Comparison of ENCODE assay signal across 1 cellular context in the genomic region with DNA sequence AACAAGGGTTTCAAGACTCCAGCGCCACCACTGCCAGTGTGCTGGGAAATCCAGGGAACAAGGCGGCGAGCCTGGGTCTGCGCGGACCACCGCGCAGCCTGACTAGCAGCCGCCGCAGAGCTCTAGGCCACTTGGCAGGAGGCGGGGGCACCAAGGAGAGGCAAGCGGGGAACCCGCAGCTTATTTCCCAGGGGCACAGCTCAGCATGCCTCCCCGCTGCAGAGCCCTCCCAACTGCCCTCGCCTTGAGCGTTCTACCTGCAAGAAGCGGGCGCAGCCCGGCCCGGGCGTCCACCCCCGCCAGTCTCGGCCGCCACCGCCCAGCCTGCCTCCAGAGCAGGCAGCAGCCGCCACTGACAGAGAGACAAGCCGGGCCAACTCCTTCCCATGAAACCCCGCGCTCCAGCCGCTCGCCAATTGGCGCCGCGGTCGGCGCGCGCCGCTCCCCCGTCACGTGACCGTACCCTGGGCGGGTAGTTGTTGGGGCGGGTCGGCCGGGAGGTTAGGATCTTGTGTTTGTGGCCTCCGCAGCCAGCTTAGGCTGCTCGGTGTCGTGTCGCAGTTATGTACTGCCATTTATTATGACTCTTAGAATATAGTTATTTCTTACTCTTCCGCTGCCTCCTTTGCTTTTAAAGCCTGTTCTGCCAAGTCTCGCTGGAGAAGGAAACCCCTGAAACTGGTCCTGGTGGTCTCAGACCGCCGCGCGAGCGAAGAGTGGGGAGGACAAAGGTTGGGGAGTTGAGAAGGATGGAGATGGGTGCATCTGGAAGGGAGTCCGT.
TF ChIP-seq lines count a peak whose summit lies in the region.

A gene with protein sequence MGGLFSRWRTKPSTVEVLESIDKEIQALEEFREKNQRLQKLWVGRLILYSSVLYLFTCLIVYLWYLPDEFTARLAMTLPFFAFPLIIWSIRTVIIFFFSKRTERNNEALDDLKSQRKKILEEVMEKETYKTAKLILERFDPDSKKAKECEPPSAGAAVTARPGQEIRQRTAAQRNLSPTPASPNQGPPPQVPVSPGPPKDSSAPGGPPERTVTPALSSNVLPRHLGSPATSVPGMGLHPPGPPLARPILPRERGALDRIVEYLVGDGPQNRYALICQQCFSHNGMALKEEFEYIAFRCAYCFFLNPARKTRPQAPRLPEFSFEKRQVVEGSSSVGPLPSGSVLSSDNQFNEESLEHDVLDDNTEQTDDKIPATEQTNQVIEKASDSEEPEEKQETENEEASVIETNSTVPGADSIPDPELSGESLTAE (minus strand): TSS at position 365 of the 781 bp plus-strand sequence. CDS start 6,683 bp downstream, outside the sequence.

TF ChIP-seq in HepG2, 621 proteins besides CTCF, POLR2A, EP300 and RAD21 (continued from another document and continues in another):
- TF ChIP-seq, protein P1, sequence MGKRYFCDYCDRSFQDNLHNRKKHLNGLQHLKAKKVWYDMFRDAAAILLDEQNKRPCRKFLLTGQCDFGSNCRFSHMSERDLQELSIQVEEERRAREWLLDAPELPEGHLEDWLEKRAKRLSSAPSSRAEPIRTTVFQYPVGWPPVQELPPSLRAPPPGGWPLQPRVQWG (CRISPR knock-in tag; IDR thresholded peaks at IDR 0.05; ENCODE audit: borderline replicate concordance, low read depth): no peak
- TF ChIP-seq PRDM15 (CRISPR knock-in tag; IDR thresholded peaks at IDR 0.05) (peak; percentile 30; the same call in 1 of the 2 replicates), ZNF619 (CRISPR knock-in tag; IDR thresholded peaks at IDR 0.05) (0 out of 2 replicates have a peak, but pooled peaks have one; percentile 66), E2F2 (CRISPR knock-in tag; IDR thresholded peaks at IDR 0.05; ENCODE audit: borderline replicate concordance) (peak; percentile 69; the same call in 1 of the 2 replicates), ZFP82 (CRISPR knock-in tag; IDR thresholded peaks at IDR 0.05; ENCODE audit: borderline replicate concordance) (no peak; the same call in none of the 2 replicates), ZNF670 (CRISPR knock-in tag; IDR thresholded peaks at IDR 0.05; ENCODE audit: borderline replicate concordance) (peak; percentile 87), ZNF253 (CRISPR knock-in tag; IDR thresholded peaks at IDR 0.05; ENCODE audit: borderline replicate concordance) (no peak), KLF12 (CRISPR knock-in tag; IDR thresholded peaks at IDR 0.05; ENCODE audit: borderline replicate concordance) (no peak; the same call in 1 of the 2 replicates), ZNF292 (CRISPR knock-in tag; IDR thresholded peaks at IDR 0.05; ENCODE audit: borderline replicate concordance, low read depth) (peak; percentile 76; the same call in 1 of the 2 replicates), NCOA5 (CRISPR knock-in tag; IDR thresholded peaks at IDR 0.05) (0 out of 2 replicates have a peak, but pooled peaks have one; percentile 26), SMYD3 (CRISPR knock-in tag; IDR thresholded peaks at IDR 0.05) (peak; percentile 66), ZNF431 (CRISPR knock-in tag; IDR thresholded peaks at IDR 0.05; ENCODE audit: borderline replicate concordance, low read depth) (0 out of 2 replicates have a peak, but pooled peaks have one; percentile 24), LCORL (IDR thresholded peaks at IDR 0.05) (no peak), LCORL (CRISPR knock-in tag; IDR thresholded peaks at IDR 0.05) (peak; percentile 83), SP5 (CRISPR knock-in tag; IDR thresholded peaks at IDR 0.05; ENCODE audit: borderline replicate concordance, low read depth) (peak; percentile 45; the same call in 1 of the 2 replicates), NAIF1 (CRISPR knock-in tag; IDR thresholded peaks at IDR 0.05; ENCODE audit: borderline replicate concordance) (0 out of 2 replicates have a peak, but pooled peaks have one; percentile 20), HNF4A (CRISPR knock-in tag; IDR thresholded peaks at IDR 0.05) (0 out of 2 replicates have a peak, but pooled peaks have one; percentile 23), JARID2 (CRISPR knock-in tag; IDR thresholded peaks at IDR 0.05; ENCODE audit: insufficient replicate concordance) (no peak), RXRA (CRISPR knock-in tag; IDR thresholded peaks at IDR 0.05) (peak; percentile 57; the same call in 1 of the 2 replicates), IRX3 (CRISPR knock-in tag; IDR thresholded peaks at IDR 0.05; ENCODE audit: borderline replicate concordance, low read depth) (peak; percentile 82; the same call in 1 of the 2 replicates), ZNF350 (CRISPR knock-in tag; IDR thresholded peaks at IDR 0.05; ENCODE audit: borderline replicate concordance, low read depth) (peak; percentile 74), MBNL3 (CRISPR knock-in tag; conservative IDR thresholded peaks at IDR 0.05) (0 out of 2 replicates have a peak, but pooled peaks have one; percentile 8)
- TF ChIP-seq, protein P2, sequence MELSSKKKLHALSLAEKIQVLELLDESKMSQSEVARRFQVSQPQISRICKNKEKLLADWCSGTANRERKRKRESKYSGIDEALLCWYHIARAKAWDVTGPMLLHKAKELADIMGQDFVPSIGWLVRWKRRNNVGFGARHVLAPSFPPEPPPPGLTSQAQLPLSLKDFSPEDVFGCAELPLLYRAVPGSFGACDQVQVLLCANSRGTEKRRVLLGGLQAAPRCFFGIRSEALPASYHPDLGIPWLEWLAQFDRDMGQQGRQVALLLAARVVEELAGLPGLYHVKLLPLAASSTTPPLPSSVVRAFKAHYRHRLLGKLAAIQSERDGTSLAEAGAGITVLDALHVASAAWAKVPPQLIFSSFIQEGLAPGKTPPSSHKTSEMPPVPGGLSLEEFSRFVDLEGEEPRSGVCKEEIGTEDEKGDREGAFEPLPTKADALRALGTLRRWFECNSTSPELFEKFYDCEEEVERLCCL (CRISPR knock-in tag; IDR thresholded peaks at IDR 0.05; ENCODE audit: borderline replicate concordance): no peak; the same call in 1 of the 2 replicates
- TF ChIP-seq, protein P3, sequence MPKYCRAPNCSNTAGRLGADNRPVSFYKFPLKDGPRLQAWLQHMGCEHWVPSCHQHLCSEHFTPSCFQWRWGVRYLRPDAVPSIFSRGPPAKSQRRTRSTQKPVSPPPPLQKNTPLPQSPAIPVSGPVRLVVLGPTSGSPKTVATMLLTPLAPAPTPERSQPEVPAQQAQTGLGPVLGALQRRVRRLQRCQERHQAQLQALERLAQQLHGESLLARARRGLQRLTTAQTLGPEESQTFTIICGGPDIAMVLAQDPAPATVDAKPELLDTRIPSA (CRISPR knock-in tag; IDR thresholded peaks at IDR 0.05; ENCODE audit: borderline replicate concordance): peak; percentile 100
- TF ChIP-seq, protein P4, sequence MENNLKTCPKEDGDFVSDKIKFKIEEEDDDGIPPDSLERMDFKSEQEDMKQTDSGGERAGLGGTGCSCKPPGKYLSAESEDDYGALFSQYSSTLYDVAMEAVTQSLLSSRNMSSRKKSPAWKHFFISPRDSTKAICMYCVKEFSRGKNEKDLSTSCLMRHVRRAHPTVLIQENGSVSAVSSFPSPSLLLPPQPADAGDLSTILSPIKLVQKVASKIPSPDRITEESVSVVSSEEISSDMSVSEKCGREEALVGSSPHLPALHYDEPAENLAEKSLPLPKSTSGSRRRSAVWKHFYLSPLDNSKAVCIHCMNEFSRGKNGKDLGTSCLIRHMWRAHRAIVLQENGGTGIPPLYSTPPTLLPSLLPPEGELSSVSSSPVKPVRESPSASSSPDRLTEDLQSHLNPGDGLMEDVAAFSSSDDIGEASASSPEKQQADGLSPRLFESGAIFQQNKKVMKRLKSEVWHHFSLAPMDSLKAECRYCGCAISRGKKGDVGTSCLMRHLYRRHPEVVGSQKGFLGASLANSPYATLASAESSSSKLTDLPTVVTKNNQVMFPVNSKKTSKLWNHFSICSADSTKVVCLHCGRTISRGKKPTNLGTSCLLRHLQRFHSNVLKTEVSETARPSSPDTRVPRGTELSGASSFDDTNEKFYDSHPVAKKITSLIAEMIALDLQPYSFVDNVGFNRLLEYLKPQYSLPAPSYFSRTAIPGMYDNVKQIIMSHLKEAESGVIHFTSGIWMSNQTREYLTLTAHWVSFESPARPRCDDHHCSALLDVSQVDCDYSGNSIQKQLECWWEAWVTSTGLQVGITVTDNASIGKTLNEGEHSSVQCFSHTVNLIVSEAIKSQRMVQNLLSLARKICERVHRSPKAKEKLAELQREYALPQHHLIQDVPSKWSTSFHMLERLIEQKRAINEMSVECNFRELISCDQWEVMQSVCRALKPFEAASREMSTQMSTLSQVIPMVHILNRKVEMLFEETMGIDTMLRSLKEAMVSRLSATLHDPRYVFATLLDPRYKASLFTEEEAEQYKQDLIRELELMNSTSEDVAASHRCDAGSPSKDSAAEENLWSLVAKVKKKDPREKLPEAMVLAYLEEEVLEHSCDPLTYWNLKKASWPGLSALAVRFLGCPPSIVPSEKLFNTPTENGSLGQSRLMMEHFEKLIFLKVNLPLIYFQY (CRISPR knock-in tag; IDR thresholded peaks at IDR 0.05; ENCODE audit: borderline replicate concordance): 0 out of 2 replicates have a peak, but pooled peaks have one; percentile 40
- TF ChIP-seq, protein P5, sequence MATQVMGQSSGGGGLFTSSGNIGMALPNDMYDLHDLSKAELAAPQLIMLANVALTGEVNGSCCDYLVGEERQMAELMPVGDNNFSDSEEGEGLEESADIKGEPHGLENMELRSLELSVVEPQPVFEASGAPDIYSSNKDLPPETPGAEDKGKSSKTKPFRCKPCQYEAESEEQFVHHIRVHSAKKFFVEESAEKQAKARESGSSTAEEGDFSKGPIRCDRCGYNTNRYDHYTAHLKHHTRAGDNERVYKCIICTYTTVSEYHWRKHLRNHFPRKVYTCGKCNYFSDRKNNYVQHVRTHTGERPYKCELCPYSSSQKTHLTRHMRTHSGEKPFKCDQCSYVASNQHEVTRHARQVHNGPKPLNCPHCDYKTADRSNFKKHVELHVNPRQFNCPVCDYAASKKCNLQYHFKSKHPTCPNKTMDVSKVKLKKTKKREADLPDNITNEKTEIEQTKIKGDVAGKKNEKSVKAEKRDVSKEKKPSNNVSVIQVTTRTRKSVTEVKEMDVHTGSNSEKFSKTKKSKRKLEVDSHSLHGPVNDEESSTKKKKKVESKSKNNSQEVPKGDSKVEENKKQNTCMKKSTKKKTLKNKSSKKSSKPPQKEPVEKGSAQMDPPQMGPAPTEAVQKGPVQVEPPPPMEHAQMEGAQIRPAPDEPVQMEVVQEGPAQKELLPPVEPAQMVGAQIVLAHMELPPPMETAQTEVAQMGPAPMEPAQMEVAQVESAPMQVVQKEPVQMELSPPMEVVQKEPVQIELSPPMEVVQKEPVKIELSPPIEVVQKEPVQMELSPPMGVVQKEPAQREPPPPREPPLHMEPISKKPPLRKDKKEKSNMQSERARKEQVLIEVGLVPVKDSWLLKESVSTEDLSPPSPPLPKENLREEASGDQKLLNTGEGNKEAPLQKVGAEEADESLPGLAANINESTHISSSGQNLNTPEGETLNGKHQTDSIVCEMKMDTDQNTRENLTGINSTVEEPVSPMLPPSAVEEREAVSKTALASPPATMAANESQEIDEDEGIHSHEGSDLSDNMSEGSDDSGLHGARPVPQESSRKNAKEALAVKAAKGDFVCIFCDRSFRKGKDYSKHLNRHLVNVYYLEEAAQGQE (IDR thresholded peaks at IDR 0.05; ENCODE audit: borderline replicate concordance in 1 of 2, low read depth in 1 of 2, low read length in 2 of 2): peak in 1 of 2 experiments; percentile 70; a peak in 1 of 4 replicates
- TF ChIP-seq, protein P6, sequence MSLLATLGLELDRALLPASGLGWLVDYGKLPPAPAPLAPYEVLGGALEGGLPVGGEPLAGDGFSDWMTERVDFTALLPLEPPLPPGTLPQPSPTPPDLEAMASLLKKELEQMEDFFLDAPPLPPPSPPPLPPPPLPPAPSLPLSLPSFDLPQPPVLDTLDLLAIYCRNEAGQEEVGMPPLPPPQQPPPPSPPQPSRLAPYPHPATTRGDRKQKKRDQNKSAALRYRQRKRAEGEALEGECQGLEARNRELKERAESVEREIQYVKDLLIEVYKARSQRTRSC (CRISPR knock-in tag; IDR thresholded peaks at IDR 0.05; ENCODE audit: low read depth): peak; percentile 80; the same call in 1 of the 2 replicates
- TF ChIP-seq, protein P7, sequence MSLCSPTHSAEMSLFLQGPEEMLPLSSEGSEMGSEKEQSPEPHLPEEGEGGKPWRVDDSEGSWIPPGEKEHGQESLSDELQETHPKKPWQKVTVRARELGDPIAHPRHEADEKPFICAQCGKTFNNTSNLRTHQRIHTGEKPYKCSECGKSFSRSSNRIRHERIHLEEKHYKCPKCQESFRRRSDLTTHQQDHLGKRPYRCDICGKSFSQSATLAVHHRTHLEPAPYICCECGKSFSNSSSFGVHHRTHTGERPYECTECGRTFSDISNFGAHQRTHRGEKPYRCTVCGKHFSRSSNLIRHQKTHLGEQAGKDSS (CRISPR knock-in tag; IDR thresholded peaks at IDR 0.05; ENCODE audit: borderline replicate concordance, low read depth): peak; percentile 65; the same call in 1 of the 2 replicates
- TF ChIP-seq, protein P8, sequence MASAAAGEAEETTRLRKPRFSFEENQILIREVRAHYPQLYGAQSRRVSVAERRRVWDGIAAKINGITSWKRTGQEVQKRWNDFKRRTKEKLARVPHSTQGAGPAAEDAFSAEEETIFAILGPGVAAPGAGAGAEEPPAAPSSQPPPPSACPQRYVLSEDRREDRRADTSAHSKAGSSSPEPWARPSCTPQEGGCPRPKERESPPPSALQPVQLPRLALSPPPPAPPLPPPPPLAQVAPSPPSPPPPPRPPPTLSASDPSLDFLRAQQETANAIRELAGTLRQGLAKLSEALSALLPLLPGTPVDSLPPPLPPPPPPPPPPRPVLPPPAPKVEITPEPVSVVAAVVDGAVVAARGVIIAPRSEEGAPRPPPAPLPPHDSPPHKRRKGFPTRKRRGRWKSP (CRISPR knock-in tag; IDR thresholded peaks at IDR 0.05): peak; percentile 83; the same call in 1 of the 2 replicates
